18 cellular contexts compared by ENCODE assay signal in the genomic region with DNA sequence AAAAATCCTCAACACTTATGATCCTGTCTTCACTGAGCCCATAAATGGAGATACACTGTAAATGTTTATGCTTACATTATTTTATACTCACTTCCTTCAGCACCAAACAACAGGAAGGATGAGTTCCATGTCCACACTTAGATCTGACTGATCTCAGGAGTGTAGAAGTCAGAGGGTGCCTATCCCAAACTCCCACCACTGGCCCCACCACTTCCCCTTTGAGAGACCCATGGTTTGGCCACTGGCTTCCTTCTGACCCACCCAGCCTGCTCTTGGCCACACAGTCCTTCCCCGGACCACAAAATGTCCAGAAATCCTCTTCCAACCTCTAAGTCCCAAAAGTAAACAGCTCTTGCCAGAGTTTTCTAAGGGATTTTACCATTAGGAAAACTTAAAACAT.
DNase-seq lines count a peak whose midpoint lies in the region; ATAC-seq, FAIRE-seq and TF ChIP-seq lines count a peak whose summit lies in the region.
"Had no signal": no experiment of that assay in that cellular context is flagged by ENCODE, and none has a peak within 500 bp of the region (broad histone marks: within the 10 kb centered on the region; RNA-seq: fewer than 3 reads in every experiment).

No MANE protein-coding gene starts in this region.

- no peaks in the 10 kb centered on the region for H3K27me3 ChIP-seq in lower lobe of right lung (ENCODE audit: low read depth)
- H3K27me3 ChIP-seq in upper lobe of right lung: no peaks in the 10 kb centered on the region
- H3K27me3 ChIP-seq: MG63 had no signal

- H3K36me3 ChIP-seq in lower lobe of right lung (no peaks in the 10 kb centered on the region), upper lobe of right lung (no peaks in the 10 kb centered on the region)
- H3K36me3 ChIP-seq: MG63 had no signal

- no peak for TF ChIP-seq POLR2A in GM12891 (IDR thresholded peaks at IDR 0.05; ENCODE audit: low read depth, low read length)

- peaks cover 15% of the 10 kb centered on the region for H3K4me1 ChIP-seq in lower lobe of right lung
- peaks cover 7% of the 10 kb centered on the region for H3K4me1 ChIP-seq in upper lobe of right lung

- H3K27ac ChIP-seq in lower lobe of right lung: no peak overlapping the region
- H3K27ac ChIP-seq in upper lobe of right lung: no peak overlapping the region
- H3K27ac ChIP-seq: C4-2B had no signal

- no peak for TF ChIP-seq CTCF in lower lobe of right lung (IDR thresholded peaks at IDR 0.05)
- no peak for TF ChIP-seq CTCF in upper lobe of right lung (IDR thresholded peaks at IDR 0.05)

- ATAC-seq in lower lobe of right lung: peak; percentile 66 to 71
- ATAC-seq in upper lobe of right lung: peak; percentile 89
- no peak for ATAC-seq in GM19328 (IDR thresholded peaks at IDR 0.05; ENCODE audit: unreplicated experiment)
- ATAC-seq: Right ventricle myocardium inferior had no signal

- DNase-seq in GM12891 (ENCODE audit: insufficient read length, low spot score) (no peak), OCI-M1 (lab: John Stamatoyannopoulos, UW) (peak; percentile 66), lower lobe of right lung (peak; percentile 59), upper lobe of right lung (no peak), NCI-H1417 (lab: John Stamatoyannopoulos, UW) (no peak), DMS79 (lab: John Stamatoyannopoulos, UW) (no peak)
- DNase-seq: COR-L47, DMS 273 treated with DMSO at 0.1 percent for 48 hours, GOT3, Kasumi-1, MG63, NCI-H1930, NCI-H446 had no signal

- intact Hi-C loops in lower lobe of right lung (cut with DNase I) (no loop called here), upper lobe of right lung (cut with DNase I) (no loop called here)

- no peak for FAIRE-seq in GM12891 (lab: Jason Lieb, UNC)
- FAIRE-seq: G401.6, RCC 7860 had no signal

- H3K9me3 ChIP-seq in lower lobe of right lung (no peaks in the 10 kb centered on the region), upper lobe of right lung (no peaks in the 10 kb centered on the region)
- H3K9me3 ChIP-seq: MG63 had no signal

- H3K4me3 ChIP-seq in lower lobe of right lung (no peak overlapping the region), upper lobe of right lung (no peak overlapping the region)
- H3K4me3 ChIP-seq: MG63 had no signal

TF ChIP-seq in GM12891, 5 proteins besides CTCF, POLR2A, EP300 and RAD21:
- no peak for TF ChIP-seq POLR2AphosphoS5 (IDR thresholded peaks at IDR 0.05; ENCODE audit: low read depth, low read length)
- TF ChIP-seq SPI1 (IDR thresholded peaks at IDR 0.05; ENCODE audit: low read depth, low read length): 0 out of 2 replicates have a peak, but pooled peaks have one; percentile 19
- TF ChIP-seq TAF1 (IDR thresholded peaks at IDR 0.05; ENCODE audit: low read depth, low read length): no peak
- TF ChIP-seq PAX5 (IDR thresholded peaks at IDR 0.05; ENCODE audit: insufficient read depth, low read length, severe bottlenecking): no peak
- no peak for TF ChIP-seq POU2F2 (IDR thresholded peaks at IDR 0.05; ENCODE audit: low read depth, low read length)

Comparison
In these comparisons a context has a peak if more than half of its experiments do, and no peak if none do; other contexts are left out.
1. DNase-seq: peak in OCI-M1 (single experiment) and lower lobe of right lung (single experiment); none in GM12891 (single experiment), upper lobe of right lung (single experiment), NCI-H1417 (0 of 3) and DMS79 (single experiment).